In genomic region chr3:107404727-107405519, GRCh38 we compare ENCODE assay signal across 22 cellular contexts. TPM values are rescaled to one million over a fixed set of nuclear protein-coding genes. Genes with fewer than 3 reads are reported as not detected.
DNase-seq lines count a peak whose midpoint lies in the region; ATAC-seq, FAIRE-seq and TF ChIP-seq lines count a peak whose summit lies in the region.
"Had no signal": no experiment of that assay in that cellular context is flagged by ENCODE, and none has a peak within 500 bp of the region (broad histone marks: within the 10 kb centered on the region; RNA-seq: fewer than 3 reads in every experiment).

No MANE protein-coding gene starts in this region.

- no peaks in the 10 kb centered on the region for H3K4me1 ChIP-seq in A549
- H3K4me1 ChIP-seq in adrenal gland (replicated peaks in 1 of 2), result no peaks in the 10 kb centered on the region
- H3K4me1 ChIP-seq: neural progenitor cell, sigmoid colon, upper lobe of left lung had no signal

- peak overlapping the region; percentile 70 for H3K27ac Mint-ChIP-seq in chondrocyte (ENCODE audit: unreplicated experiment)
- H3K27ac Mint-ChIP-seq: activated CD4-positive, alpha-beta T cell treated with anti-CD3 and anti-CD28 coated beads for 36 hours; activated naive CD8-positive, alpha-beta T cell treated with anti-CD3 and anti-CD28 coated beads, Interleukin-2, amount 10 ng/mL, durations not matched to agents 7 days and 5 days; neural progenitor cell had no signal

- TF ChIP-seq CTCF in A549 (IDR thresholded peaks at IDR 0.05) (no peak), chondrocyte (IDR thresholded peaks at IDR 0.05) (no peak), adrenal gland (IDR thresholded peaks at IDR 0.05) (no peak)

- H3K9me3 ChIP-seq in A549 (peaks cover 5% of the 10 kb centered on the region; the same call in 1 of the 3 replicates), adrenal gland (replicated peaks in 1 of 3) (peaks cover 0 to 4% (median 4%) of the 10 kb centered on the region in 3 donors)
- H3K9me3 ChIP-seq: sigmoid colon had no signal

- no peak overlapping the region for H3K27ac ChIP-seq in A549
- no peak overlapping the region for H3K27ac ChIP-seq in adrenal gland
- H3K27ac ChIP-seq: neural progenitor cell, RWPE1, sigmoid colon, upper lobe of left lung had no signal

- CTCF ChIA-PET in A549 (lab: Yijun Ruan, JAX), result interaction anchor here (0.9 to 1.7 kb wide), 3 partner anchors 12 to 25 kb away, joined by 3 to 5 read pairs (median 5); no protein-coding TSS in a partner anchor

- no peak for TF ChIP-seq RAD21 in A549 (conservative IDR thresholded peaks at IDR 0.05 in 1 of 2, IDR thresholded peaks at IDR 0.05 in 1 of 2)

- WGBS in A549 (ENCODE audit: missing lambda C conversion rate), result 52% methylated on average over 3 of the region's 3 CpGs
- WGBS in adrenal gland, 4 donors, result 81 to 86% (median 85%) methylated on average over 3 of the region's 3 CpGs

- H3K36me3 ChIP-seq in adrenal gland (replicated peaks in 1 of 2), result no peaks in the 10 kb centered on the region
- H3K36me3 ChIP-seq: neural progenitor cell, sigmoid colon, upper lobe of left lung had no signal

- TF ChIP-seq EP300 in A549 (IDR thresholded peaks at IDR 0.05), result no peak

- POLR2A ChIA-PET in A549 (lab: Yijun Ruan, JAX), result no interaction called here

- no peaks in the 10 kb centered on the region for H3K27me3 Mint-ChIP-seq in chondrocyte (ENCODE audit: low read depth)
- H3K27me3 Mint-ChIP-seq: activated CD4-positive, alpha-beta T cell treated with anti-CD3 and anti-CD28 coated beads for 36 hours; activated naive CD8-positive, alpha-beta T cell treated with anti-CD3 and anti-CD28 coated beads, Interleukin-2, amount 10 ng/mL, durations not matched to agents 7 days and 5 days had no signal

- H3K9me3 Mint-ChIP-seq in chondrocyte (ENCODE audit: low read depth), result peaks cover 12% of the 10 kb centered on the region

- no peak overlapping the region for H3K4me3 Mint-ChIP-seq in chondrocyte (ENCODE audit: unreplicated experiment)
- H3K4me3 Mint-ChIP-seq: activated CD4-positive, alpha-beta T cell treated with anti-CD3 and anti-CD28 coated beads for 36 hours; activated naive CD8-positive, alpha-beta T cell treated with anti-CD3 and anti-CD28 coated beads, Interleukin-2, amount 10 ng/mL, durations not matched to agents 7 days and 5 days; neural progenitor cell had no signal

- DNase-seq in A549 (ENCODE audit: low read depth in 1 of 2, low spot score in 1 of 2) (no peak), HTR-8/SVneo (ENCODE audit: insufficient read length, low spot score) (peak; percentile 36), chondrocyte (ENCODE audit: low spot score) (no peak), kidney glomerular epithelial cell (lab: John Stamatoyannopoulos, UW) (peak; percentile 20), adrenal gland (no peak), NCI-H2081 (lab: John Stamatoyannopoulos, UW) (no peak), SKM-1 (lab: John Stamatoyannopoulos, UW; ENCODE audit: unreplicated experiment) (no peak)
- DNase-seq: 8988T; activated CD4-positive, alpha-beta T cell treated with anti-CD3 and anti-CD28 coated beads for 36 hours; activated naive CD8-positive, alpha-beta T cell treated with anti-CD3 and anti-CD28 coated beads, Interleukin-2, amount 10 ng/mL, durations not matched to agents 7 days and 5 days; GOT3; Kasumi-1; NCI-H2029; sigmoid colon; stimulated activated naive CD4-positive, alpha-beta T cell treated with Interleukin-2 at 50 U/mL for 16 hours; T-helper 2 cell; upper lobe of left lung had no signal

- H3K27me3 ChIP-seq in adrenal gland, result no peaks in the 10 kb centered on the region
- H3K27me3 ChIP-seq: neural progenitor cell, sigmoid colon, upper lobe of left lung had no signal

- no peak for TF ChIP-seq POLR2A in A549 (IDR thresholded peaks at IDR 0.05; ENCODE audit: low read length)
- no peak for TF ChIP-seq POLR2A in adrenal gland (IDR thresholded peaks at IDR 0.05)

- H3K4me3 ChIP-seq in A549 (no peak overlapping the region), adrenal gland (no peak overlapping the region)
- H3K4me3 ChIP-seq: neural progenitor cell, sigmoid colon, upper lobe of left lung had no signal

- intact Hi-C loops in adrenal gland (cut with DNase I), result no loop called here

- peak; percentile 18 for FAIRE-seq in A549 (lab: Jason Lieb, UNC)
- FAIRE-seq in HTR-8/SVneo (lab: Jason Lieb, UNC), result peak; percentile 16

- no peak overlapping the region for H3K4me2 ChIP-seq in A549
- H3K4me2 ChIP-seq: neural progenitor cell had no signal

- peaks cover 3% of the 10 kb centered on the region for H3K36me3 Mint-ChIP-seq in chondrocyte (ENCODE audit: low read depth)

- no peak for ATAC-seq in A549
- no peak for ATAC-seq in HG03469 (IDR thresholded peaks at IDR 0.05; ENCODE audit: unreplicated experiment)
- ATAC-seq: activated CD4-positive, alpha-beta T cell treated with anti-CD3 and anti-CD28 coated beads for 36 hours; esophagus mucosa had no signal

- peaks cover 21% of the 10 kb centered on the region for H3K4me1 Mint-ChIP-seq in chondrocyte (ENCODE audit: low read depth)
- H3K4me1 Mint-ChIP-seq: activated CD4-positive, alpha-beta T cell treated with anti-CD3 and anti-CD28 coated beads for 36 hours; activated naive CD8-positive, alpha-beta T cell treated with anti-CD3 and anti-CD28 coated beads, Interleukin-2, amount 10 ng/mL, durations not matched to agents 7 days and 5 days; neural progenitor cell had no signal

TF ChIP-seq in A549, 52 proteins besides CTCF, POLR2A, EP300 and RAD21:
- no peak for TF ChIP-seq TFCP2L1 (CRISPR knock-in tag; IDR thresholded peaks at IDR 0.05)
- no peak for TF ChIP-seq ELK1 (IDR thresholded peaks at IDR 0.05; ENCODE audit: low read depth, low read length)
- TF ChIP-seq E2F6 (IDR thresholded peaks at IDR 0.05; ENCODE audit: borderline replicate concordance, low read depth), result no peak
- TF ChIP-seq PHF8 (IDR thresholded peaks at IDR 0.05; ENCODE audit: borderline replicate concordance, low read depth), result no peak
- no peak for TF ChIP-seq USF2 (IDR thresholded peaks at IDR 0.05)
- no peak for TF ChIP-seq ZC3H11A (IDR thresholded peaks at IDR 0.05)
- no peak for TF ChIP-seq HEYL (CRISPR knock-in tag; IDR thresholded peaks at IDR 0.05)
- TF ChIP-seq KDM5A (IDR thresholded peaks at IDR 0.05), result no peak
- no peak for TF ChIP-seq ATOH8 (CRISPR knock-in tag; IDR thresholded peaks at IDR 0.05; ENCODE audit: low read depth)
- TF ChIP-seq MAZ (IDR thresholded peaks at IDR 0.05; ENCODE audit: borderline replicate concordance, low read depth, low read length), result no peak
- TF ChIP-seq MAX (IDR thresholded peaks at IDR 0.05), result no peak

RNA-seq across cellular contexts. Expression of gene CCDC54, which starts 27.7 kb away (rescaled TPM):
- polyA plus RNA-seq in A549 (2011; rRNA removed) (not detected in 2 replicates), A549 (2017; fragmentation: RNase III; extraction: RNeasy Plus Mini Kit Qiagen cat#74134 plus additional on column Dnase treatment) (not detected in 3 replicates), adrenal gland (not detected)
- polyA plus RNA-seq in A549 (2012; cell fraction: cytosol; rRNA removed), result not detected in 2 replicates
- not detected in 2 replicates for polyA plus RNA-seq in A549 (2012; cell fraction: nucleus; rRNA removed)
- not detected in 2 replicates for polyA minus RNA-seq in A549 (2011; rRNA and poly(A)+ RNA removed)
- total RNA-seq in chondrocyte (not detected in 3 replicates), adrenal gland (not detected)
- total RNA-seq: activated CD4-positive, alpha-beta T cell treated with anti-CD3 and anti-CD28 coated beads for 36 hours; activated naive CD8-positive, alpha-beta T cell treated with anti-CD3 and anti-CD28 coated beads, Interleukin-2, amount 10 ng/mL, durations not matched to agents 7 days and 5 days; esophagus mucosa; lung microvascular endothelial cell; sigmoid colon; upper lobe of left lung had no signal
- polyA plus RNA-seq: sigmoid colon had no signal

Comparison
In these comparisons a context has a peak if more than half of its experiments do, and no peak if none do; other contexts are left out.
1. DNase-seq: peak in HTR-8/SVneo (single experiment) and kidney glomerular epithelial cell (single experiment); none in A549 (0 of 2), chondrocyte (single experiment), adrenal gland (0 of 7), NCI-H2081 (0 of 2) and SKM-1 (single experiment).